11 cellular contexts compared by ENCODE assay signal in genomic region chr2:94871226-94872087, GRCh38. TPM values are rescaled to one million over a fixed set of nuclear protein-coding genes. Genes with fewer than 3 reads are reported as not detected.
DNase-seq lines count a peak whose midpoint lies in the region; ATAC-seq, FAIRE-seq and TF ChIP-seq lines count a peak whose summit lies in the region.
"Had no signal": no experiment of that assay in that cellular context is flagged by ENCODE, and none has a peak within 500 bp of the region (broad histone marks: within the 10 kb centered on the region; RNA-seq: fewer than 3 reads in every experiment).

TSS of gene TEKT4 (plus strand) at chr2:94871430. CDS start at chr2:94871580, 150 bp downstream.

- peaks cover 29% of the 10 kb centered on the region for H3K27me3 ChIP-seq in upper lobe of right lung
- H3K27me3 ChIP-seq: right lobe of liver had no signal

- H3K36me3 ChIP-seq in upper lobe of right lung: no peaks in the 10 kb centered on the region
- H3K36me3 ChIP-seq: right lobe of liver had no signal

- H3K27ac ChIP-seq in upper lobe of right lung: no peak within 1 kb of the TSS
- H3K27ac ChIP-seq: epithelial cell of prostate, right lobe of liver had no signal

- H3K4me3 ChIP-seq in upper lobe of right lung: no peak within 1 kb of the TSS
- H3K4me3 ChIP-seq: K562, right lobe of liver had no signal

- H3K27ac Mint-ChIP-seq in activated T-cell treated with anti-CD3 and anti-CD28 coated beads, Interleukin-2, amount 50 U/mL, for 24 hours: no peak within 1 kb of the TSS

- peaks cover 11% of the 10 kb centered on the region for H3K27me3 Mint-ChIP-seq in activated T-cell treated with anti-CD3 and anti-CD28 coated beads, Interleukin-2, amount 50 U/mL, for 4 hours (ENCODE audit: low read depth)
- H3K27me3 Mint-ChIP-seq in activated T-cell treated with anti-CD3 and anti-CD28 coated beads, Interleukin-2, amount 50 U/mL, for 24 hours: peaks cover 32% of the 10 kb centered on the region

- no peak for ATAC-seq in activated T-cell treated with anti-CD3 and anti-CD28 coated beads, Interleukin-2, amount 50 U/mL, for 4 hours
- ATAC-seq in upper lobe of right lung: peak; percentile 44
- no peak for ATAC-seq in Right ventricle myocardium inferior
- ATAC-seq: K562 had no signal

- no peak for TF ChIP-seq POLR2A in H54 (IDR thresholded peaks at IDR 0.05; ENCODE audit: low read depth, low read length)

- peak; percentile 4 for DNase-seq in activated T-cell treated with anti-CD3 and anti-CD28 coated beads, Interleukin-2, amount 50 U/mL, for 4 hours
- no peak for DNase-seq in activated T-cell treated with anti-CD3 and anti-CD28 coated beads, Interleukin-2, amount 50 U/mL, for 24 hours
- DNase-seq in RCC 7860 (ENCODE audit: low spot score) (peak; percentile 69), left kidney (ENCODE audit: low read depth, low spot score) (peak; percentile 93), upper lobe of right lung (peak; percentile 63), NCI-H446 (lab: John Stamatoyannopoulos, UW) (no peak), H54 (ENCODE audit: insufficient read length, low spot score) (no peak), Right ventricle myocardium inferior (ENCODE audit: missing footprints) (no peak)

- FAIRE-seq in RCC 7860 (lab: Jason Lieb, UNC): no peak
- no peak for FAIRE-seq in H54 (lab: Jason Lieb, UNC)
- FAIRE-seq: K562 had no signal

- H3K4me3 Mint-ChIP-seq in activated T-cell treated with anti-CD3 and anti-CD28 coated beads, Interleukin-2, amount 50 U/mL, for 4 hours: no peak within 1 kb of the TSS
- H3K4me3 Mint-ChIP-seq in activated T-cell treated with anti-CD3 and anti-CD28 coated beads, Interleukin-2, amount 50 U/mL, for 24 hours: no peak within 1 kb of the TSS

- no peaks in the 10 kb centered on the region for H3K9me3 ChIP-seq in upper lobe of right lung
- H3K9me3 ChIP-seq: right lobe of liver had no signal

- H3K36me3 Mint-ChIP-seq in activated T-cell treated with anti-CD3 and anti-CD28 coated beads, Interleukin-2, amount 50 U/mL, for 4 hours (ENCODE audit: insufficient read depth): no peaks in the 10 kb centered on the region
- H3K36me3 Mint-ChIP-seq in activated T-cell treated with anti-CD3 and anti-CD28 coated beads, Interleukin-2, amount 50 U/mL, for 24 hours (ENCODE audit: low read depth): no peaks in the 10 kb centered on the region

- no peaks in the 10 kb centered on the region for H3K4me1 Mint-ChIP-seq in activated T-cell treated with anti-CD3 and anti-CD28 coated beads, Interleukin-2, amount 50 U/mL, for 4 hours (ENCODE audit: low read depth)
- no peaks in the 10 kb centered on the region for H3K4me1 Mint-ChIP-seq in activated T-cell treated with anti-CD3 and anti-CD28 coated beads, Interleukin-2, amount 50 U/mL, for 24 hours (ENCODE audit: low read depth)

- no peaks in the 10 kb centered on the region for H3K9me3 Mint-ChIP-seq in activated T-cell treated with anti-CD3 and anti-CD28 coated beads, Interleukin-2, amount 50 U/mL, for 4 hours
- no peaks in the 10 kb centered on the region for H3K9me3 Mint-ChIP-seq in activated T-cell treated with anti-CD3 and anti-CD28 coated beads, Interleukin-2, amount 50 U/mL, for 24 hours

- intact Hi-C loops in upper lobe of right lung (cut with DNase I) (no loop called here), Right ventricle myocardium inferior (cut with DNase I) (no loop called here)

- no peaks in the 10 kb centered on the region for H3K4me1 ChIP-seq in upper lobe of right lung
- H3K4me1 ChIP-seq: right lobe of liver had no signal

- no peak for TF ChIP-seq CTCF in upper lobe of right lung (IDR thresholded peaks at IDR 0.05)

RNA-seq across cellular contexts. Expression of gene TEKT4, which starts in this region (rescaled TPM):
- not detected for total RNA-seq in activated T-cell treated with anti-CD3 and anti-CD28 coated beads, Interleukin-2, amount 50 U/mL, for 4 hours
- total RNA-seq in upper lobe of right lung: not detected
- total RNA-seq in Right ventricle myocardium inferior: 0.16 TPM

Comparison
In these comparisons a context has a peak if more than half of its experiments do, and no peak if none do; other contexts are left out.
1. Peak in DNase-seq in activated T-cell treated with anti-CD3 and anti-CD28 coated beads, Interleukin-2, amount 50 U/mL, for 4 hours; RNA of the gene not detected or under 1 TPM.
2. Peak in DNase-seq and ATAC-seq in upper lobe of right lung; RNA of the gene not detected or under 1 TPM.
3. DNase-seq: peak in RCC 7860 (single experiment) and left kidney (single experiment); none in activated T-cell treated with anti-CD3 and anti-CD28 coated beads, Interleukin-2, amount 50 U/mL, for 24 hours (single experiment), NCI-H446 (0 of 2), H54 (single experiment) and Right ventricle myocardium inferior (single experiment).